ENCODE assay signal across 1 cellular context in genomic region chr3:133892546-133893231, GRCh38.
A peak's percentile ranks its signal among the peaks of the same experiment; 100 is the strongest.
TF ChIP-seq lines count a peak whose summit lies in the region.

No MANE protein-coding gene starts in this region.

TF ChIP-seq in K562, 482 proteins besides CTCF, POLR2A, EP300 and RAD21 (continued from another document):
- no peak for TF ChIP-seq ZNF77 (CRISPR knock-in tag; IDR thresholded peaks at IDR 0.05)
- no peak for TF ChIP-seq TAF15 (IDR thresholded peaks at IDR 0.05; ENCODE audit: low read depth, low read length)
- TF ChIP-seq KAT7 (CRISPR knock-in tag; IDR thresholded peaks at IDR 0.05; ENCODE audit: borderline replicate concordance) = no peak
- TF ChIP-seq, protein P1, sequence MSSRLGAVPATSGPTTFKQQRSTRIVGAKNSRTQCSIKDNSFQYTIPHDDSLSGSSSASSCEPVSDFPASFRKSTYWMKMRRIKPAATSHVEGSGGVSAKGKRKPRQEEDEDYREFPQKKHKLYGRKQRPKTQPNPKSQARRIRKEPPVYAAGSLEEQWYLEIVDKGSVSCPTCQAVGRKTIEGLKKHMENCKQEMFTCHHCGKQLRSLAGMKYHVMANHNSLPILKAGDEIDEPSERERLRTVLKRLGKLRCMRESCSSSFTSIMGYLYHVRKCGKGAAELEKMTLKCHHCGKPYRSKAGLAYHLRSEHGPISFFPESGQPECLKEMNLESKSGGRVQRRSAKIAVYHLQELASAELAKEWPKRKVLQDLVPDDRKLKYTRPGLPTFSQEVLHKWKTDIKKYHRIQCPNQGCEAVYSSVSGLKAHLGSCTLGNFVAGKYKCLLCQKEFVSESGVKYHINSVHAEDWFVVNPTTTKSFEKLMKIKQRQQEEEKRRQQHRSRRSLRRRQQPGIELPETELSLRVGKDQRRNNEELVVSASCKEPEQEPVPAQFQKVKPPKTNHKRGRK (tag; IDR thresholded peaks at IDR 0.05) = no peak
- TF ChIP-seq MEF2A (IDR thresholded peaks at IDR 0.05; ENCODE audit: control insufficient read depth, low read depth, low read length) = no peak
- TF ChIP-seq SAFB2 (IDR thresholded peaks at IDR 0.05; ENCODE audit: borderline replicate concordance, low read depth, low read length, severe bottlenecking) = no peak
- TF ChIP-seq ZNF184 (CRISPR knock-in tag; IDR thresholded peaks at IDR 0.05) = no peak
- TF ChIP-seq SMARCE1 (IDR thresholded peaks at IDR 0.05) = 0 out of 2 replicates have a peak, but pooled peaks have one; percentile 50
- TF ChIP-seq ID3 (CRISPR knock-in tag; IDR thresholded peaks at IDR 0.05) = no peak
- TF ChIP-seq ID3 (tag; IDR thresholded peaks at IDR 0.05) = no peak
- TF ChIP-seq KLF13 (tag; IDR thresholded peaks at IDR 0.05; ENCODE audit: borderline replicate concordance, low read depth) = no peak
- no peak for TF ChIP-seq MAFK (IDR thresholded peaks at IDR 0.05; ENCODE audit: low read length)
- peak; percentile 54; the same call in 1 of the 2 replicates for TF ChIP-seq POLR2AphosphoS5 (IDR thresholded peaks at IDR 0.05; ENCODE audit: control insufficient read depth, insufficient read depth, low read depth, low read length)
- TF ChIP-seq JUND (IDR thresholded peaks at IDR 0.05; ENCODE audit: borderline replicate concordance, low read depth, low read length) = peak; percentile 70
- TF ChIP-seq JUND (tag; IDR thresholded peaks at IDR 0.05; ENCODE audit: borderline replicate concordance, low read depth, low read length) = peak; percentile 50; the same call in 1 of the 3 replicates
- TF ChIP-seq ILF3 (IDR thresholded peaks at IDR 0.05; ENCODE audit: borderline replicate concordance) = no peak
- TF ChIP-seq ELF4 (CRISPR knock-in tag; IDR thresholded peaks at IDR 0.05) = no peak
- no peak for TF ChIP-seq ZBTB34 (CRISPR knock-in tag; IDR thresholded peaks at IDR 0.05)
- TF ChIP-seq HINFP (tag; conservative IDR thresholded peaks at IDR 0.05; ENCODE audit: low read depth) = no peak
- no peak for TF ChIP-seq MBD2 (IDR thresholded peaks at IDR 0.05; ENCODE audit: borderline replicate concordance, low read depth)
- no peak for TF ChIP-seq NCOA1 (IDR thresholded peaks at IDR 0.05; ENCODE audit: low read depth)
- peak; percentile 90 for TF ChIP-seq NFIC (IDR thresholded peaks at IDR 0.05)
- TF ChIP-seq BRD9 (IDR thresholded peaks at IDR 0.05; ENCODE audit: low read depth, partially characterized antibody) = no peak
- TF ChIP-seq CC2D1A (IDR thresholded peaks at IDR 0.05) = peak; percentile 15; the same call in 1 of the 2 replicates
- peak; percentile 91 for TF ChIP-seq CBFA2T3 (IDR thresholded peaks at IDR 0.05)
- no peak for TF ChIP-seq CBX8 (IDR thresholded peaks at IDR 0.05; ENCODE audit: borderline replicate concordance, extremely low read depth, low read depth, low read length, poor library complexity, severe bottlenecking)
- no peak for TF ChIP-seq ZNF347 (CRISPR knock-in tag; IDR thresholded peaks at IDR 0.05; ENCODE audit: low read depth)
- TF ChIP-seq, protein P2, sequence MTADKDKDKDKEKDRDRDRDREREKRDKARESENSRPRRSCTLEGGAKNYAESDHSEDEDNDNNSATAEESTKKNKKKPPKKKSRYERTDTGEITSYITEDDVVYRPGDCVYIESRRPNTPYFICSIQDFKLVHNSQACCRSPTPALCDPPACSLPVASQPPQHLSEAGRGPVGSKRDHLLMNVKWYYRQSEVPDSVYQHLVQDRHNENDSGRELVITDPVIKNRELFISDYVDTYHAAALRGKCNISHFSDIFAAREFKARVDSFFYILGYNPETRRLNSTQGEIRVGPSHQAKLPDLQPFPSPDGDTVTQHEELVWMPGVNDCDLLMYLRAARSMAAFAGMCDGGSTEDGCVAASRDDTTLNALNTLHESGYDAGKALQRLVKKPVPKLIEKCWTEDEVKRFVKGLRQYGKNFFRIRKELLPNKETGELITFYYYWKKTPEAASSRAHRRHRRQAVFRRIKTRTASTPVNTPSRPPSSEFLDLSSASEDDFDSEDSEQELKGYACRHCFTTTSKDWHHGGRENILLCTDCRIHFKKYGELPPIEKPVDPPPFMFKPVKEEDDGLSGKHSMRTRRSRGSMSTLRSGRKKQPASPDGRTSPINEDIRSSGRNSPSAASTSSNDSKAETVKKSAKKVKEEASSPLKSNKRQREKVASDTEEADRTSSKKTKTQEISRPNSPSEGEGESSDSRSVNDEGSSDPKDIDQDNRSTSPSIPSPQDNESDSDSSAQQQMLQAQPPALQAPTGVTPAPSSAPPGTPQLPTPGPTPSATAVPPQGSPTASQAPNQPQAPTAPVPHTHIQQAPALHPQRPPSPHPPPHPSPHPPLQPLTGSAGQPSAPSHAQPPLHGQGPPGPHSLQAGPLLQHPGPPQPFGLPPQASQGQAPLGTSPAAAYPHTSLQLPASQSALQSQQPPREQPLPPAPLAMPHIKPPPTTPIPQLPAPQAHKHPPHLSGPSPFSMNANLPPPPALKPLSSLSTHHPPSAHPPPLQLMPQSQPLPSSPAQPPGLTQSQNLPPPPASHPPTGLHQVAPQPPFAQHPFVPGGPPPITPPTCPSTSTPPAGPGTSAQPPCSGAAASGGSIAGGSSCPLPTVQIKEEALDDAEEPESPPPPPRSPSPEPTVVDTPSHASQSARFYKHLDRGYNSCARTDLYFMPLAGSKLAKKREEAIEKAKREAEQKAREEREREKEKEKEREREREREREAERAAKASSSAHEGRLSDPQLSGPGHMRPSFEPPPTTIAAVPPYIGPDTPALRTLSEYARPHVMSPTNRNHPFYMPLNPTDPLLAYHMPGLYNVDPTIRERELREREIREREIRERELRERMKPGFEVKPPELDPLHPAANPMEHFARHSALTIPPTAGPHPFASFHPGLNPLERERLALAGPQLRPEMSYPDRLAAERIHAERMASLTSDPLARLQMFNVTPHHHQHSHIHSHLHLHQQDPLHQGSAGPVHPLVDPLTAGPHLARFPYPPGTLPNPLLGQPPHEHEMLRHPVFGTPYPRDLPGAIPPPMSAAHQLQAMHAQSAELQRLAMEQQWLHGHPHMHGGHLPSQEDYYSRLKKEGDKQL (CRISPR knock-in tag; IDR thresholded peaks at IDR 0.05; ENCODE audit: borderline replicate concordance) = no peak
- no peak for TF ChIP-seq TBP (optimal IDR thresholded peaks at IDR 0.05; ENCODE audit: low read depth, low read length)
- TF ChIP-seq ZNF146 (CRISPR knock-in tag; IDR thresholded peaks at IDR 0.05; ENCODE audit: unreplicated experiment) = no peak
- TF ChIP-seq ZNF165 (CRISPR knock-in tag; IDR thresholded peaks at IDR 0.05; ENCODE audit: borderline replicate concordance) = no peak
- no peak for TF ChIP-seq HCFC1 (IDR thresholded peaks at IDR 0.05; ENCODE audit: low read depth, low read length)
- TF ChIP-seq, protein P3, sequence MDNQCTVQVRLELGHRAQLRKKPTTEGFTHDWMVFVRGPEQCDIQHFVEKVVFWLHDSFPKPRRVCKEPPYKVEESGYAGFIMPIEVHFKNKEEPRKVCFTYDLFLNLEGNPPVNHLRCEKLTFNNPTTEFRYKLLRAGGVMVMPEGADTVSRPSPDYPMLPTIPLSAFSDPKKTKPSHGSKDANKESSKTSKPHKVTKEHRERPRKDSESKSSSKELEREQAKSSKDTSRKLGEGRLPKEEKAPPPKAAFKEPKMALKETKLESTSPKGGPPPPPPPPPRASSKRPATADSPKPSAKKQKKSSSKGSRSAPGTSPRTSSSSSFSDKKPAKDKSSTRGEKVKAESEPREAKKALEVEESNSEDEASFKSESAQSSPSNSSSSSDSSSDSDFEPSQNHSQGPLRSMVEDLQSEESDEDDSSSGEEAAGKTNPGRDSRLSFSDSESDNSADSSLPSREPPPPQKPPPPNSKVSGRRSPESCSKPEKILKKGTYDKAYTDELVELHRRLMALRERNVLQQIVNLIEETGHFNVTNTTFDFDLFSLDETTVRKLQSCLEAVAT (IDR thresholded peaks at IDR 0.05) = no peak
- TF ChIP-seq NCOA4 (IDR thresholded peaks at IDR 0.05; ENCODE audit: partially characterized antibody) = no peak
- TF ChIP-seq GTF3C2 (IDR thresholded peaks at IDR 0.05; ENCODE audit: borderline replicate concordance, extremely low read depth, insufficient read length) = no peak
- no peak for TF ChIP-seq ZNF778 (CRISPR knock-in tag; IDR thresholded peaks at IDR 0.05)
- no peak for TF ChIP-seq PHF20 (IDR thresholded peaks at IDR 0.05; ENCODE audit: partially characterized antibody)
- TF ChIP-seq CHD2 (IDR thresholded peaks at IDR 0.05; ENCODE audit: low read depth, low read length) = no peak
- no peak for TF ChIP-seq ETV1 (tag; conservative IDR thresholded peaks at IDR 0.05; ENCODE audit: low read depth)
- TF ChIP-seq HMGN3 (IDR thresholded peaks at IDR 0.05; ENCODE audit: borderline replicate concordance, extremely low read depth, insufficient read length, low read depth, low read length) = no peak
- TF ChIP-seq PTBP1 (IDR thresholded peaks at IDR 0.05; ENCODE audit: low read depth, low read length) = no peak
- no peak for TF ChIP-seq ZNF143 (CRISPR knock-in tag; IDR thresholded peaks at IDR 0.05)
- TF ChIP-seq, protein P4, sequence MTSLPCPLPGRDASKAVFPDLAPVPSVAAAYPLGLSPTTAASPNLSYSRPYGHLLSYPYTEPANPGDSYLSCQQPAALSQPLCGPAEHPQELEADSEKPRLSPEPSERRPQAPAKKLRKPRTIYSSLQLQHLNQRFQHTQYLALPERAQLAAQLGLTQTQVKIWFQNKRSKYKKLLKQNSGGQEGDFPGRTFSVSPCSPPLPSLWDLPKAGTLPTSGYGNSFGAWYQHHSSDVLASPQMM (CRISPR knock-in tag; IDR thresholded peaks at IDR 0.05) = no peak
- TF ChIP-seq MYNN (IDR thresholded peaks at IDR 0.05) = peak; percentile 79
- no peak for TF ChIP-seq MYNN (CRISPR knock-in tag; IDR thresholded peaks at IDR 0.05)
- TF ChIP-seq MCM2 (IDR thresholded peaks at IDR 0.05; ENCODE audit: low read depth) = no peak
- TF ChIP-seq HNRNPK (IDR thresholded peaks at IDR 0.05; ENCODE audit: low read depth, low read length, poor library complexity, severe bottlenecking) = no peak
- no peak for TF ChIP-seq PYGO2 (tag; IDR thresholded peaks at IDR 0.05)
- TF ChIP-seq RFX1 (IDR thresholded peaks at IDR 0.05) = no peak
- no peak for TF ChIP-seq NFYB (IDR thresholded peaks at IDR 0.05; ENCODE audit: extremely low read depth, insufficient read length)
- TF ChIP-seq TCF15 (CRISPR knock-in tag; IDR thresholded peaks at IDR 0.05) = no peak
- no peak for TF ChIP-seq FOXK2 (conservative IDR thresholded peaks at IDR 0.05 in 1 of 2, IDR thresholded peaks at IDR 0.05 in 1 of 2; ENCODE audit: low read depth in 2 of 2)
- no peak for TF ChIP-seq ZNF311 (CRISPR knock-in tag; IDR thresholded peaks at IDR 0.05)
- no peak for TF ChIP-seq SRSF7 (optimal IDR thresholded peaks at IDR 0.05; ENCODE audit: low read depth, low read length)
- TF ChIP-seq RFX5 (IDR thresholded peaks at IDR 0.05; ENCODE audit: low read depth, low read length) = no peak
- TF ChIP-seq RCOR1 (IDR thresholded peaks at IDR 0.05; ENCODE audit: borderline replicate concordance in 1 of 2, low read depth in 2 of 2, low read length in 2 of 2) = peak in 1 of 2 experiments; percentile 49; a peak in 1 of 4 replicates
- no peak for TF ChIP-seq ZFP36 (IDR thresholded peaks at IDR 0.05; ENCODE audit: low read depth, low read length, partially characterized antibody)
